ENCODE assay signal across 8 cellular contexts in the genomic region with DNA sequence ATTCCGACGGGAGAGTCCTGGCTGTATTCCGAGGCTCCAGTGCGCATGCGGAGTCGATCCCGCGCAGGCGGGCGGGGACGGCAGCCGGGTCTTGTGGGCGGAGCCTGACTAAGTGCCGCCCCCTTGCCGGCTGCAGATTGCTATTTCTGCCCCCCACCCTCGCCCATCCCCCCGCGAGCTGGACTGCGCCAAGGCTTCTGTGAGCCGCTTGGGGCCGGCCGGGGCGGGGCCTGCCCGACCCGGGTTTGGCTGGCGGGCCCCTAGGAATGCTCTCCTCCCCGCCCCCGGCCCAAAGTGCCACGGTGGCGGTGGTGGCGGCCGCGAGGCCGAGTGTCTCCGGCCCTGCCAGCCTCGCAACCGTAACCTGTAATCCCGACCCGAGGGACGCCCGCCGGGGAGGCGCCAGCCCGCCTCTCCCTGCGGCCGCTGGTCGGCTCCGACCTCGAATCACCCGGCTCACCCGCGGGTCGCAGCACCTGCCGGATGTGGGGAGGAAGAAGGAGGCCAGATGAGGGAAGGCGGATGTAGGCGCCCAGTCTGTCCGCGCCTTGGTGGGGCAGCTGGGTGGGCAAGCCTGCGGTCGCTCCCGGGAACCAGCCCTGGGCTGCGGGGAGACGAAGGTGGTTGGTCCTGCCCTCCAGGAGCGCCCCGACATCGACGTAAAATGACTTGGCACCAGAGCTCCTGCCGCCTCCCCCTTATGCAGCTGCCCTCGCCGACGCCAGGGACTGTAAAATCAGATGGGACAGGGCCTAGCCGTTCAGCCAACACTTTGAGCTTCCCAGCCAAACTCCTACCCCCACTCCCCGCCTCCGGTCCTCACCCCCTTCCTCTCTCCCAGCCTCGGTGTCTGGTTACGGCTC. TPM values are rescaled to one million over a fixed set of nuclear protein-coding genes. Genes with fewer than 3 reads are reported as not detected.
DNase-seq lines count a peak whose midpoint lies in the region; ATAC-seq and TF ChIP-seq lines count a peak whose summit lies in the region.

No MANE protein-coding gene starts in this region.

- H3K9me3 Mint-ChIP-seq in activated CD4-positive, alpha-beta T cell treated with anti-CD3 and anti-CD28 coated beads, Interleukin-2, amount 10 ng/mL, durations not matched to agents 7 days and 5 days, result no peaks in the 10 kb centered on the region

- no peaks in the 10 kb centered on the region for H3K9me3 ChIP-seq in mesenchymal stem cell (ENCODE audit: control insufficient read depth, low read length)

- 2% methylated on average over 60 of the region's 76 CpGs for WGBS in mesenchymal stem cell

- no peaks in the 10 kb centered on the region for H3K36me3 ChIP-seq in mesenchymal stem cell (ENCODE audit: control insufficient read depth in 1 of 2, insufficient read depth in 2 of 2, low read depth in 1 of 2, low read length in 2 of 2)

- peak overlapping the region; percentile 99 for H4K8ac ChIP-seq in mesenchymal stem cell (ENCODE audit: low read length)

- ATAC-seq in GM19043 (IDR thresholded peaks at IDR 0.05; ENCODE audit: low read depth, unreplicated experiment), result peak; percentile 45
- ATAC-seq in HG03280 (IDR thresholded peaks at IDR 0.05; ENCODE audit: unreplicated experiment), result peak; percentile 63

- peak overlapping the region; percentile 98 to 99 for H3K18ac ChIP-seq in mesenchymal stem cell (ENCODE audit: low read depth in 1 of 2, low read length in 2 of 2)

- POLR2A ChIA-PET in activated CD4-positive, alpha-beta T cell treated with anti-CD3 and anti-CD28 coated beads, Interleukin-2, amount 10 ng/mL, durations not matched to agents 7 days and 5 days (lab: Charles Lee), result no interaction called here

- H3K4me1 Mint-ChIP-seq in activated CD4-positive, alpha-beta T cell treated with anti-CD3 and anti-CD28 coated beads, Interleukin-2, amount 10 ng/mL, durations not matched to agents 7 days and 5 days, result peaks cover 56% of the 10 kb centered on the region

- peaks cover 0 to 16% of the 10 kb centered on the region in 2 experiments for H3K27me3 ChIP-seq in mesenchymal stem cell (ENCODE audit: control insufficient read depth in 1 of 2, insufficient read depth in 1 of 2, low read length in 2 of 2)

- H3K79me1 ChIP-seq in mesenchymal stem cell (replicated peaks; ENCODE audit: low read length, poor library complexity, severe bottlenecking), result peaks cover 6% of the 10 kb centered on the region

- peaks cover 16% of the 10 kb centered on the region for H3K36me3 Mint-ChIP-seq in activated CD4-positive, alpha-beta T cell treated with anti-CD3 and anti-CD28 coated beads, Interleukin-2, amount 10 ng/mL, durations not matched to agents 7 days and 5 days (ENCODE audit: low read depth)

- peak overlapping the region; percentile 93 for H3K4me3 Mint-ChIP-seq in activated CD4-positive, alpha-beta T cell treated with anti-CD3 and anti-CD28 coated beads, Interleukin-2, amount 10 ng/mL, durations not matched to agents 7 days and 5 days

- H3K9ac ChIP-seq in mesenchymal stem cell (ENCODE audit: low read length), result peak overlapping the region; percentile 97

- peak overlapping the region; percentile 99 for H3K27ac ChIP-seq in C4-2B
- peak overlapping the region; percentile 96 for H3K27ac ChIP-seq in mesenchymal stem cell (ENCODE audit: low read length, poor library complexity, severe bottlenecking)

- peak overlapping the region; percentile 97 for H2BK120ac ChIP-seq in mesenchymal stem cell (ENCODE audit: low read depth, low read length)

- H3K4me3 ChIP-seq in mesenchymal stem cell (ENCODE audit: insufficient read depth in 1 of 2, low read depth in 1 of 2, low read length in 2 of 2), result peak overlapping the region; percentile 80 to 90

- DNase-seq in NCI-H446 treated with DMSO at 0.1 percent for 48 hours (lab: John Stamatoyannopoulos, UW), result peak; percentile 73
- DNase-seq in activated CD4-positive, alpha-beta T cell treated with anti-CD3 and anti-CD28 coated beads, Interleukin-2, amount 10 ng/mL, durations not matched to agents 7 days and 5 days, result peak; percentile 89
- peak; percentile 90 for DNase-seq in effector CD8-positive, alpha-beta T cell (lab: John Stamatoyannopoulos, UW)
- DNase-seq in mesenchymal stem cell, result peak; percentile 92
- DNase-seq in stimulated activated CD8-positive, alpha-beta memory T cell treated with anti-CD3 and anti-CD28 coated beads, Interleukin-15, amount 100 ng/mL, for 24 hours (ENCODE audit: low read depth), result peak; percentile 82

- CTCF ChIA-PET in activated CD4-positive, alpha-beta T cell treated with anti-CD3 and anti-CD28 coated beads, Interleukin-2, amount 10 ng/mL, durations not matched to agents 7 days and 5 days (lab: Charles Lee), result interaction anchor here (0.6 to 4.6 kb wide), 12 partner anchors 8 to 175 kb away, joined by 3 to 34 read pairs (median 4); partner anchors contain the start of genes PDZD7 and SFXN3

- H3K14ac ChIP-seq in mesenchymal stem cell (ENCODE audit: low read length in 2 of 2), result peak overlapping the region in 1 of 2 experiments; percentile 94

- peak overlapping the region; percentile 95 for H3K4me2 ChIP-seq in mesenchymal stem cell (ENCODE audit: low read length, poor library complexity, severe bottlenecking)

- peak overlapping the region in 1 of 2 experiments; percentile 70 for H3K23ac ChIP-seq in mesenchymal stem cell (ENCODE audit: low read length in 2 of 2)

- peak overlapping the region; percentile 83 for H3K27ac Mint-ChIP-seq in activated CD4-positive, alpha-beta T cell treated with anti-CD3 and anti-CD28 coated beads, Interleukin-2, amount 10 ng/mL, durations not matched to agents 7 days and 5 days

- peak overlapping the region; percentile 91 to 99 for H3K4ac ChIP-seq in mesenchymal stem cell (ENCODE audit: low read depth in 1 of 2, low read length in 2 of 2)

- H2BK5ac ChIP-seq in mesenchymal stem cell (ENCODE audit: low read depth, low read length, poor library complexity, severe bottlenecking), result peak overlapping the region; percentile 98

- peak overlapping the region; percentile 29 to 83 for H2BK12ac ChIP-seq in mesenchymal stem cell (ENCODE audit: low read length in 2 of 2)

- peak overlapping the region; percentile 49 for H2AFZ ChIP-seq in mesenchymal stem cell (ENCODE audit: low read depth, low read length)

- H3K27me3 Mint-ChIP-seq in activated CD4-positive, alpha-beta T cell treated with anti-CD3 and anti-CD28 coated beads, Interleukin-2, amount 10 ng/mL, durations not matched to agents 7 days and 5 days, result peaks cover 33% of the 10 kb centered on the region

- TF ChIP-seq CTCF in C4-2B (conservative IDR thresholded peaks at IDR 0.05), result no peak

- H2AK5ac ChIP-seq in mesenchymal stem cell (ENCODE audit: low read length, severe bottlenecking), result peak overlapping the region; percentile 60

- peak overlapping the region; percentile 99 for H4K91ac ChIP-seq in mesenchymal stem cell (ENCODE audit: low read length)

- H2BK15ac ChIP-seq in mesenchymal stem cell (ENCODE audit: low read depth, poor library complexity, severe bottlenecking), result peak overlapping the region; percentile 100

- H3K4me1 ChIP-seq in mesenchymal stem cell (ENCODE audit: control insufficient read depth, insufficient read depth, low read depth, low read length), result peaks cover 30% of the 10 kb centered on the region

RNA-seq across cellular contexts. Expression of gene KAZALD1, which starts 0.6 kb away (rescaled TPM):
- total RNA-seq in activated CD4-positive, alpha-beta T cell treated with anti-CD3 and anti-CD28 coated beads, Interleukin-2, amount 10 ng/mL, durations not matched to agents 7 days and 5 days, result under 1 TPM; 0.27 to 0.55 TPM
- polyA plus RNA-seq in mesenchymal stem cell (2013, experiment 1 of 2), result 4.4 TPM
- 3.9 TPM for polyA plus RNA-seq in mesenchymal stem cell (2013, experiment 2 of 2)

RNA-seq across cellular contexts. Expression of gene SFXN3, which starts 30.1 kb away (rescaled TPM):
- 10 to 100 TPM; 39.5 to 43.5 TPM for total RNA-seq in activated CD4-positive, alpha-beta T cell treated with anti-CD3 and anti-CD28 coated beads, Interleukin-2, amount 10 ng/mL, durations not matched to agents 7 days and 5 days
- polyA plus RNA-seq in mesenchymal stem cell (2013, experiment 1 of 2), result 99.8 TPM
- 93.2 TPM for polyA plus RNA-seq in mesenchymal stem cell (2013, experiment 2 of 2)

RNA-seq across cellular contexts. Expression of gene PDZD7, which starts 30.3 kb away (rescaled TPM):
- total RNA-seq in activated CD4-positive, alpha-beta T cell treated with anti-CD3 and anti-CD28 coated beads, Interleukin-2, amount 10 ng/mL, durations not matched to agents 7 days and 5 days, result under 1 TPM; 0.65 to 0.74 TPM
- polyA plus RNA-seq in mesenchymal stem cell (2013, experiment 1 of 2), result 1.3 TPM
- polyA plus RNA-seq in mesenchymal stem cell (2013, experiment 2 of 2), result 1.0 TPM

Comparison
In these comparisons a context has a peak if more than half of its experiments do, and no peak if none do; other contexts are left out.
1. Peak in every context shown above with its lines: DNase-seq, ATAC-seq, H3K4me3 ChIP-seq and H3K27ac ChIP-seq.